ENCODE assay signal across 22 cellular contexts in genomic region chr11:29127456-29127855, GRCh38.
"Had no signal": no experiment of that assay in that cellular context is flagged by ENCODE, and none has a peak within 500 bp of the region (broad histone marks: within the 10 kb centered on the region; RNA-seq: fewer than 3 reads in every experiment).

No MANE protein-coding gene starts in this region.

- H3K27ac ChIP-seq: ascending aorta, SK-N-MC, WERI-Rb-1 had no signal

- DNase-seq: activated CD4-positive, alpha-beta T cell treated with anti-CD3 and anti-CD28 coated beads for 36 hours; activated CD8-positive, alpha-beta memory T cell treated with anti-CD3 and anti-CD28 coated beads, Interleukin-2, amount 50 U/mL, for 48 hours; activated CD8-positive, alpha-beta T cell treated with anti-CD3 and anti-CD28 coated beads, Interleukin-2, amount 10 ng/mL, durations not matched to agents 7 days and 5 days; activated effector memory CD4-positive, alpha-beta T cell treated with Interleukin-2 at 50 U/mL for 16 hours; activated naive CD4-positive, alpha-beta T cell; activated T-cell treated with anti-CD3 and anti-CD28 coated beads, Interleukin-2, amount 50 U/mL, for 24 hours; amniotic stem cell; KBM-7; NCI-H1092; NCI-H1417; NCI-H1694; NCI-H2029; NCI-H2107; NCI-H2171 treated with DMSO at 0.1 percent for 48 hours; NCI-H345; NCI-H510A; NCI-H526 treated with DMSO at 0.1 percent for 48 hours; RPMI8226; T-helper 1 cell; WERI-Rb-1 had no signal

- H3K4me3 ChIP-seq: ascending aorta, SK-N-MC had no signal

- H3K27me3 ChIP-seq: ascending aorta had no signal

- H3K9me3 ChIP-seq: ascending aorta had no signal

- H3K36me3 ChIP-seq: ascending aorta, WERI-Rb-1 had no signal

- H3K4me1 ChIP-seq: ascending aorta had no signal
